Comparison of ENCODE assay signal across 1 cellular context in the genomic region with DNA sequence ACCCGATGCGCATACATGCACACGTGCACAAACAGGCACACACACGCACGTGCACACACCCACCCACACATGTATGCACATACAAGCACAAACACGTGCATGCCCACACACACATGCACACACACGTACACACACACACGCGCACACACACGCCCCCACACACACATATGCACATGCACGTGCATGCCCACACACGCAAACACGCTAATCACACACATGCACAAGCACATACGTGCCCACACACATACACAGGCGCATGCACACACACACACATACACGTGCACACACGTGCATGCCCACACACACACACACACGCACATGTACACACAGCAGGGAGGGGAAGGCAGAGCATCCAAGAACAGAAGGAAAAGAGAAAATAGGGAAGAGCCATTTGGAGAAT.
TF ChIP-seq lines count a peak whose summit lies in the region.

No MANE protein-coding gene starts in this region.

TF ChIP-seq in H1, 55 proteins besides CTCF, POLR2A, EP300 and RAD21:
- no peak for TF ChIP-seq SIX5 (IDR thresholded peaks at IDR 0.05; ENCODE audit: low read depth, low read length)
- TF ChIP-seq SIRT6 (IDR thresholded peaks at IDR 0.05; ENCODE audit: low read length) = no peak
- TF ChIP-seq CEBPB (IDR thresholded peaks at IDR 0.05; ENCODE audit: low read depth, low read length) = no peak
- no peak for TF ChIP-seq BRCA1 (IDR thresholded peaks at IDR 0.05; ENCODE audit: low read depth, low read length)
- no peak for TF ChIP-seq GTF2F1 (IDR thresholded peaks at IDR 0.05; ENCODE audit: borderline replicate concordance, low read depth, low read length)
- no peak for TF ChIP-seq KDM4A (IDR thresholded peaks at IDR 0.05; ENCODE audit: low read depth, low read length, severe bottlenecking)
- no peak for TF ChIP-seq JUND (IDR thresholded peaks at IDR 0.05; ENCODE audit: low read length)
- no peak for TF ChIP-seq TAF7 (optimal IDR thresholded peaks at IDR 0.05; ENCODE audit: borderline replicate concordance, low read depth, low read length)
- TF ChIP-seq TEAD4 (IDR thresholded peaks at IDR 0.05; ENCODE audit: low read depth, low read length) = no peak
- TF ChIP-seq SP2 (IDR thresholded peaks at IDR 0.05; ENCODE audit: low read length) = no peak
